Comparison of ENCODE assay signal across 1 cellular context in the genomic region with DNA sequence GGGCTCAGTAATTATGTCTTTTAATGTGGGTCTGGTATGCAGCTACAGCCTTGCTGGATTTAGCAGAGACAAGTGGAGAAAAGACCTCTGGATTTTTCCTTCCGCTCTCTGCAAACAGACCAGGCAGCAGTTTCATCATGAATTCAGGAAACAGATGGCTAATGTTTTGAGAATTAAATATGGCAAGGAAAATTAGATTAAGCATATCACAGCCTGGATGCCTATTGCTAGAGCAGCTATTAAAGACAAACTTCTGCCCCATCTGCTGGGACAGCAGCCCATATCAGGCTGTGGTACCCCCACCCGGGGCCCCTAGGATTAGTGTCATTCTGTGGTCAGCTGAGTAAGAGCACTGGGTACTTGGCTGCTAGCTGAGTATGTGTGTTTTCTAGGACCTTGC.
TF ChIP-seq lines count a peak whose summit lies in the region.

No MANE protein-coding gene starts in this region.

TF ChIP-seq in SK-N-SH, 30 proteins besides CTCF, POLR2A, EP300 and RAD21 (continued from another document):
- TF ChIP-seq, protein P1, sequence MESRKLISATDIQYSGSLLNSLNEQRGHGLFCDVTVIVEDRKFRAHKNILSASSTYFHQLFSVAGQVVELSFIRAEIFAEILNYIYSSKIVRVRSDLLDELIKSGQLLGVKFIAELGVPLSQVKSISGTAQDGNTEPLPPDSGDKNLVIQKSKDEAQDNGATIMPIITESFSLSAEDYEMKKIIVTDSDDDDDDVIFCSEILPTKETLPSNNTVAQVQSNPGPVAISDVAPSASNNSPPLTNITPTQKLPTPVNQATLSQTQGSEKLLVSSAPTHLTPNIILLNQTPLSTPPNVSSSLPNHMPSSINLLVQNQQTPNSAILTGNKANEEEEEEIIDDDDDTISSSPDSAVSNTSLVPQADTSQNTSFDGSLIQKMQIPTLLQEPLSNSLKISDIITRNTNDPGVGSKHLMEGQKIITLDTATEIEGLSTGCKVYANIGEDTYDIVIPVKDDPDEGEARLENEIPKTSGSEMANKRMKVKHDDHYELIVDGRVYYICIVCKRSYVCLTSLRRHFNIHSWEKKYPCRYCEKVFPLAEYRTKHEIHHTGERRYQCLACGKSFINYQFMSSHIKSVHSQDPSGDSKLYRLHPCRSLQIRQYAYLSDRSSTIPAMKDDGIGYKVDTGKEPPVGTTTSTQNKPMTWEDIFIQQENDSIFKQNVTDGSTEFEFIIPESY (IDR thresholded peaks at IDR 0.05; ENCODE audit: borderline replicate concordance, low read depth), result no peak
- TF ChIP-seq TCF12 (IDR thresholded peaks at IDR 0.05), result peak; percentile 91
- TF ChIP-seq GABPA (IDR thresholded peaks at IDR 0.05; ENCODE audit: low read depth), result no peak
- TF ChIP-seq REST (IDR thresholded peaks at IDR 0.05; ENCODE audit: low read depth, low read length), result 0 out of 2 replicates have a peak, but pooled peaks have one; percentile 39
- TF ChIP-seq POLR2AphosphoS5 (IDR thresholded peaks at IDR 0.05; ENCODE audit: low read depth, low read length), result peak; percentile 80; the same call in 1 of the 2 replicates
- TF ChIP-seq, protein P2, sequence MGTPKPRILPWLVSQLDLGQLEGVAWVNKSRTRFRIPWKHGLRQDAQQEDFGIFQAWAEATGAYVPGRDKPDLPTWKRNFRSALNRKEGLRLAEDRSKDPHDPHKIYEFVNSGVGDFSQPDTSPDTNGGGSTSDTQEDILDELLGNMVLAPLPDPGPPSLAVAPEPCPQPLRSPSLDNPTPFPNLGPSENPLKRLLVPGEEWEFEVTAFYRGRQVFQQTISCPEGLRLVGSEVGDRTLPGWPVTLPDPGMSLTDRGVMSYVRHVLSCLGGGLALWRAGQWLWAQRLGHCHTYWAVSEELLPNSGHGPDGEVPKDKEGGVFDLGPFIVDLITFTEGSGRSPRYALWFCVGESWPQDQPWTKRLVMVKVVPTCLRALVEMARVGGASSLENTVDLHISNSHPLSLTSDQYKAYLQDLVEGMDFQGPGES (IDR thresholded peaks at IDR 0.05; ENCODE audit: low read depth, low read length), result no peak
- peak; percentile 75 for TF ChIP-seq TEAD4 (IDR thresholded peaks at IDR 0.05; ENCODE audit: borderline replicate concordance, insufficient read depth)
- TF ChIP-seq, protein P3, sequence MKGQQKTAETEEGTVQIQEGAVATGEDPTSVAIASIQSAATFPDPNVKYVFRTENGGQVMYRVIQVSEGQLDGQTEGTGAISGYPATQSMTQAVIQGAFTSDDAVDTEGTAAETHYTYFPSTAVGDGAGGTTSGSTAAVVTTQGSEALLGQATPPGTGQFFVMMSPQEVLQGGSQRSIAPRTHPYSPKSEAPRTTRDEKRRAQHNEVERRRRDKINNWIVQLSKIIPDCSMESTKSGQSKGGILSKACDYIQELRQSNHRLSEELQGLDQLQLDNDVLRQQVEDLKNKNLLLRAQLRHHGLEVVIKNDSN (IDR thresholded peaks at IDR 0.05; ENCODE audit: borderline replicate concordance, low read depth), result 0 out of 2 replicates have a peak, but pooled peaks have one; percentile 6
- no peak for TF ChIP-seq MEF2A (IDR thresholded peaks at IDR 0.05; ENCODE audit: borderline replicate concordance, low read depth)
- no peak; the same call in 1 of the 2 replicates for TF ChIP-seq RFX5 (IDR thresholded peaks at IDR 0.05; ENCODE audit: low read length)
- TF ChIP-seq MXI1 (IDR thresholded peaks at IDR 0.05; ENCODE audit: low read depth, low read length), result peak; percentile 54; the same call in 1 of the 2 replicates
- no peak for TF ChIP-seq USF2 (IDR thresholded peaks at IDR 0.05; ENCODE audit: borderline replicate concordance, low read depth, low read length)
- TF ChIP-seq SIN3A (IDR thresholded peaks at IDR 0.05; ENCODE audit: borderline replicate concordance, low read depth, low read length), result no peak
- TF ChIP-seq GATA2 (CRISPR knock-in tag; IDR thresholded peaks at IDR 0.05), result peak; percentile 74
- peak; percentile 95 for TF ChIP-seq RCOR1 (IDR thresholded peaks at IDR 0.05; ENCODE audit: low read length)
- TF ChIP-seq, protein P4, sequence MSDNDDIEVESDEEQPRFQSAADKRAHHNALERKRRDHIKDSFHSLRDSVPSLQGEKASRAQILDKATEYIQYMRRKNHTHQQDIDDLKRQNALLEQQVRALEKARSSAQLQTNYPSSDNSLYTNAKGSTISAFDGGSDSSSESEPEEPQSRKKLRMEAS (IDR thresholded peaks at IDR 0.05; ENCODE audit: low read depth), result no peak
- no peak for TF ChIP-seq TAF1 (IDR thresholded peaks at IDR 0.05; ENCODE audit: borderline replicate concordance, low read depth, low read length)
- peak; percentile 74 for TF ChIP-seq PBX3 (IDR thresholded peaks at IDR 0.05)
- TF ChIP-seq JUND (IDR thresholded peaks at IDR 0.05), result peak; percentile 22; the same call in 1 of the 2 replicates
- TF ChIP-seq ELF1 (IDR thresholded peaks at IDR 0.05), result no peak
- TF ChIP-seq YY1 (IDR thresholded peaks at IDR 0.05; ENCODE audit: low read depth), result no peak
- TF ChIP-seq FOXJ3 (CRISPR knock-in tag; IDR thresholded peaks at IDR 0.05), result peak; percentile 77; the same call in 1 of the 2 replicates
- TF ChIP-seq NFIC (IDR thresholded peaks at IDR 0.05; ENCODE audit: borderline replicate concordance), result 0 out of 2 replicates have a peak, but pooled peaks have one; percentile 20
- peak; percentile 23; the same call in 1 of the 2 replicates for TF ChIP-seq RXRA (IDR thresholded peaks at IDR 0.05; ENCODE audit: borderline replicate concordance, low read depth)
